14 cellular contexts compared by ENCODE assay signal in genomic region chr1:101144868-101145808, GRCh38.
A peak's percentile ranks its signal among the peaks of the same experiment; 100 is the strongest.
DNase-seq lines count a peak whose midpoint lies in the region; ATAC-seq, FAIRE-seq and TF ChIP-seq lines count a peak whose summit lies in the region.
"Had no signal": no experiment of that assay in that cellular context is flagged by ENCODE, and none has a peak within 500 bp of the region (broad histone marks: within the 10 kb centered on the region; RNA-seq: fewer than 3 reads in every experiment).

No MANE protein-coding gene starts in this region.

- H3K4me3 ChIP-seq in OCI-LY7 (ENCODE audit: low read depth, low read length, poor library complexity, severe bottlenecking) (no peak overlapping the region), tibial artery (no peak overlapping the region), breast epithelium (no peak overlapping the region)
- H3K4me3 ChIP-seq: dorsolateral prefrontal cortex, esophagus muscularis mucosa had no signal

- no peaks in the 10 kb centered on the region for H3K36me3 ChIP-seq in OCI-LY7 (ENCODE audit: insufficient read depth, low read length)
- H3K36me3 ChIP-seq in tibial artery, result no peaks in the 10 kb centered on the region
- no peaks in the 10 kb centered on the region for H3K36me3 ChIP-seq in breast epithelium
- H3K36me3 ChIP-seq: esophagus muscularis mucosa had no signal

- no peaks in the 10 kb centered on the region for H3K9me2 ChIP-seq in OCI-LY7 (ENCODE audit: insufficient read depth, low read length)

- H3K79me2 ChIP-seq in OCI-LY7 (ENCODE audit: insufficient read depth, low read depth, low read length), result no peaks in the 10 kb centered on the region
- H3K79me2 ChIP-seq: parathyroid adenoma had no signal

- POLR2A ChIA-PET in OCI-LY7 (lab: Charles Lee), result interaction anchor here (1.2 kb wide), 1 partner anchor 46 kb away, joined by 3 read pairs; no protein-coding TSS in a partner anchor

- DNase-seq in GM18507 (ENCODE audit: extremely low spot score, insufficient read length, low read depth) (no peak), OCI-LY7 (ENCODE audit: low spot score) (no peak), kidney tubule cell (ENCODE audit: low spot score) (peak; percentile 24), tibial artery (no peak), NCI-H446 (lab: John Stamatoyannopoulos, UW) (no peak), breast epithelium (ENCODE audit: low spot score in 2 of 2) (no peak)
- DNase-seq: C1 segment of cervical spinal cord, DMS53, dorsolateral prefrontal cortex, kidney glomerular epithelial cell, MM.1S had no signal

- BruUV-seq in OCI-LY7 (replicated peaks; lab: Mats Ljungman, UMichigan), result no TSS peak

- H3K4me2 ChIP-seq in OCI-LY7 (ENCODE audit: low read length), result no peak overlapping the region

- H4K20me1 ChIP-seq in OCI-LY7 (ENCODE audit: insufficient read depth, low read length), result no peaks in the 10 kb centered on the region

- H3K4me1 ChIP-seq in OCI-LY7 (ENCODE audit: insufficient read depth, low read length, poor library complexity, severe bottlenecking) (no peaks in the 10 kb centered on the region), tibial artery (peaks cover 0 to 28% (median 0%) of the 10 kb centered on the region in 4 donors), breast epithelium (no peaks in the 10 kb centered on the region)
- H3K4me1 ChIP-seq: esophagus muscularis mucosa had no signal

- H3K27ac ChIP-seq in OCI-LY7 (ENCODE audit: low read depth, low read length, poor library complexity, severe bottlenecking), result no peak overlapping the region
- H3K27ac ChIP-seq in tibial artery, result no peak overlapping the region
- H3K27ac ChIP-seq in breast epithelium, result no peak overlapping the region
- H3K27ac ChIP-seq: dorsolateral prefrontal cortex, esophagus muscularis mucosa, parathyroid adenoma had no signal

- ATAC-seq in GM19463 (IDR thresholded peaks at IDR 0.05; ENCODE audit: unreplicated experiment), result peak; percentile 59

- H2AFZ ChIP-seq in OCI-LY7 (ENCODE audit: low read length), result peak overlapping the region; percentile 50; the same call in 1 of the 2 replicates
- H2AFZ ChIP-seq: parathyroid adenoma had no signal

- H3K27me3 ChIP-seq in tibial artery (no peaks in the 10 kb centered on the region), breast epithelium (no peaks in the 10 kb centered on the region)
- H3K27me3 ChIP-seq: dorsolateral prefrontal cortex, esophagus muscularis mucosa had no signal

- CTCF ChIA-PET in OCI-LY7 (lab: Charles Lee; ENCODE audit: unreplicated experiment), result no interaction called here

- H3K9me3 ChIP-seq in OCI-LY7 (ENCODE audit: low read length), result no peaks in the 10 kb centered on the region
- no peaks in the 10 kb centered on the region for H3K9me3 ChIP-seq in tibial artery
- H3K9me3 ChIP-seq in breast epithelium, result no peaks in the 10 kb centered on the region
- H3K9me3 ChIP-seq: esophagus muscularis mucosa had no signal

- no peak for TF ChIP-seq POLR2A in breast epithelium (IDR thresholded peaks at IDR 0.05)

- FAIRE-seq in GM18507 (lab: Jason Lieb, UNC), result peak; percentile 54

- intact Hi-C loops in OCI-LY7 (cut with micrococcal nuclease; ENCODE audit: unreplicated experiment) (no loop called here), tibial artery (cut with DNase I; ENCODE audit: low total_unique reads) (no loop called here), breast epithelium (cut with DNase I; ENCODE audit: low total_unique reads) (no loop called here)

- TF ChIP-seq CTCF in OCI-LY7 (conservative IDR thresholded peaks at IDR 0.05; ENCODE audit: low read length) (no peak), tibial artery (IDR thresholded peaks at IDR 0.05) (no peak), breast epithelium (IDR thresholded peaks at IDR 0.05) (no peak)
